Comparison of ENCODE assay signal across 24 cellular contexts in genomic region chr7:13476881-13477444, GRCh38.
DNase-seq lines count a peak whose midpoint lies in the region; ATAC-seq, FAIRE-seq and TF ChIP-seq lines count a peak whose summit lies in the region.
"Had no signal": no experiment of that assay in that cellular context is flagged by ENCODE, and none has a peak within 500 bp of the region (broad histone marks: within the 10 kb centered on the region; RNA-seq: fewer than 3 reads in every experiment).

No MANE protein-coding gene starts in this region.

- no peak overlapping the region for H3K14ac ChIP-seq in H1 (ENCODE audit: insufficient read length)

- no peaks in the 10 kb centered on the region for H3K79me1 ChIP-seq in H1 (ENCODE audit: low read depth, low read length)

- WGBS in SK-N-SH (ENCODE audit: low lambda C conversion rate) = 37% methylated on average over 2 of the region's 2 CpGs
- 90% methylated on average over 2 of the region's 2 CpGs; no CpG with 5 or more reads in 1 of the 2 experiments for WGBS in H1 (ENCODE audit: extremely low coverage in 1 of 2, insufficient coverage in 1 of 2, insufficient read length in 1 of 2, insufficient replicate concordance in 2 of 2, low coverage in 1 of 2, low lambda C conversion rate in 2 of 2, missing lambda C conversion rate in 1 of 2), 2 experiments

- H3K27me3 ChIP-seq in SK-N-SH (ENCODE audit: insufficient read depth) (no peaks in the 10 kb centered on the region), OCI-LY3 (ENCODE audit: low read depth, low read length) (no peaks in the 10 kb centered on the region), H1 (replicated peaks in 1 of 4; ENCODE audit: control insufficient read depth in 3 of 4, extremely low read depth in 1 of 4, insufficient read depth in 3 of 4, low read length in 3 of 4) (no peaks in the 10 kb centered on the region)
- no peaks in the 10 kb centered on the region for H3K27me3 ChIP-seq in CD8-positive, alpha-beta T cell (ENCODE audit: insufficient read depth, low read length)
- H3K27me3 ChIP-seq: MG63, pancreas, testis had no signal

- H3K9ac ChIP-seq in SK-N-SH (no peak overlapping the region), OCI-LY3 (ENCODE audit: low read length) (no peak overlapping the region), H1 (replicated peaks in 1 of 4; ENCODE audit: extremely low read depth in 1 of 4, low read depth in 3 of 4, low read length in 3 of 4) (no peak overlapping the region)

- no peak overlapping the region for H2BK12ac ChIP-seq in H1 (ENCODE audit: low read depth, low read length)

- H3K18ac ChIP-seq in H1 (ENCODE audit: extremely low read depth, low read length) = no peak overlapping the region

- ATAC-seq in SK-N-SH treated with all-trans-retinoic acid at 6 μM for 48 hours (no peak), HG02852 (IDR thresholded peaks at IDR 0.05; ENCODE audit: unreplicated experiment) (no peak)
- no peak for ATAC-seq in CD8-positive, alpha-beta T cell
- ATAC-seq: effector memory CD8-positive, alpha-beta T cell; pancreas; sciatic nerve; stimulated activated effector memory CD8-positive, alpha-beta T cell treated with anti-CD3 and anti-CD28 coated beads, Interleukin-12 subunit alpha, Interleukin-12 subunit beta, amount 100 ng/mL, for 72 hours had no signal

- no peak for TF ChIP-seq POLR2A in H1 (IDR thresholded peaks at IDR 0.05; ENCODE audit: control extremely low read depth in 1 of 2, low read depth in 2 of 2, low read length in 2 of 2)

- H2BK15ac ChIP-seq in H1 (ENCODE audit: low read length) = no peak overlapping the region

- no peaks in the 10 kb centered on the region for H3K36me3 Mint-ChIP-seq in CD8-positive, alpha-beta T cell
- H3K36me3 Mint-ChIP-seq: naive B cell; stimulated activated effector memory CD8-positive, alpha-beta T cell treated with anti-CD3 and anti-CD28 coated beads, Interleukin-12 subunit alpha, Interleukin-12 subunit beta, amount 100 ng/mL, for 72 hours had no signal

- H3K27ac ChIP-seq in SK-N-SH (ENCODE audit: low read depth in 2 of 2, low read length in 1 of 2) (no peak overlapping the region), OCI-LY3 (ENCODE audit: low read length) (no peak overlapping the region), H1 (ENCODE audit: low read depth, low read length) (no peak overlapping the region)
- no peak overlapping the region for H3K27ac ChIP-seq in CD8-positive, alpha-beta T cell (ENCODE audit: low read depth, low read length)
- H3K27ac ChIP-seq: pancreas, RWPE1, testis had no signal

- no peak overlapping the region for H4K8ac ChIP-seq in H1 (ENCODE audit: extremely low read depth, insufficient read depth, low read length)

- H2AFZ ChIP-seq in SK-N-SH (ENCODE audit: low read depth) (no peak overlapping the region), OCI-LY3 (ENCODE audit: low read depth, low read length) (no peak overlapping the region), H1 (ENCODE audit: low read length) (no peak overlapping the region)

- POLR2A ChIA-PET in SK-N-SH (lab: Yijun Ruan, JAX) (no interaction called here), H1 (lab: Charles Lee; ENCODE audit: partially characterized antibody) (no interaction called here)
- POLR2A ChIA-PET in CD8-positive, alpha-beta T cell (lab: Charles Lee) = no interaction called here

- no peaks in the 10 kb centered on the region for H3F3A ChIP-seq in SK-N-SH (replicated peaks; ENCODE audit: insufficient read depth)

- TF ChIP-seq RAD21 in SK-N-SH (IDR thresholded peaks at IDR 0.05; ENCODE audit: low read length) (peak; percentile 36), H1 (IDR thresholded peaks at IDR 0.05 in 1 of 2, conservative IDR thresholded peaks at IDR 0.05 in 1 of 2; ENCODE audit: low read depth in 2 of 2, low read length in 2 of 2) (peak; percentile 52 to 54)

- H2BK20ac ChIP-seq in H1 (ENCODE audit: low read length) = no peak overlapping the region

- H3K9me3 ChIP-seq in SK-N-SH (no peaks in the 10 kb centered on the region), OCI-LY3 (ENCODE audit: insufficient read depth, low read length) (no peaks in the 10 kb centered on the region), H1 (ENCODE audit: insufficient read depth in 2 of 2, low read depth in 1 of 2, low read length in 1 of 2) (no peaks in the 10 kb centered on the region)
- H3K9me3 ChIP-seq in CD8-positive, alpha-beta T cell (ENCODE audit: low read length) = no peaks in the 10 kb centered on the region
- H3K9me3 ChIP-seq: MG63, pancreas, testis had no signal

- TF ChIP-seq EP300 in SK-N-SH (IDR thresholded peaks at IDR 0.05; ENCODE audit: borderline replicate concordance in 1 of 2, low read depth in 1 of 2, low read length in 1 of 2) (no peak), H1 (IDR thresholded peaks at IDR 0.05; ENCODE audit: borderline replicate concordance in 1 of 2, low read depth in 2 of 2, low read length in 2 of 2) (no peak)

- H3K23ac ChIP-seq in H1 (ENCODE audit: insufficient read length) = no peak overlapping the region

- H3K36me3 ChIP-seq in SK-N-SH (replicated peaks in 1 of 2; ENCODE audit: control insufficient read depth in 1 of 2, insufficient read depth in 2 of 2, low read length in 1 of 2) = no peaks in the 10 kb centered on the region
- no peaks in the 10 kb centered on the region for H3K36me3 ChIP-seq in OCI-LY3 (replicated peaks; ENCODE audit: low read depth, low read length)
- no peaks in the 10 kb centered on the region for H3K36me3 ChIP-seq in H1 (ENCODE audit: control insufficient read depth in 2 of 4, insufficient read depth in 4 of 4, low read length in 3 of 4)
- H3K36me3 ChIP-seq in CD8-positive, alpha-beta T cell (ENCODE audit: insufficient read depth, low read length) = no peaks in the 10 kb centered on the region
- H3K36me3 ChIP-seq: MG63, pancreas had no signal

- no peaks in the 10 kb centered on the region for H3K4me1 ChIP-seq in SK-N-SH (ENCODE audit: control insufficient read depth in 1 of 2, insufficient read depth in 2 of 2, low read depth in 1 of 2, low read length in 1 of 2)
- H3K4me1 ChIP-seq in OCI-LY3 (ENCODE audit: low read length) = no peaks in the 10 kb centered on the region
- no peaks in the 10 kb centered on the region for H3K4me1 ChIP-seq in H1 (replicated peaks in 1 of 4; ENCODE audit: control insufficient read depth in 3 of 4, insufficient read depth in 4 of 4, low read length in 3 of 4)
- no peaks in the 10 kb centered on the region for H3K4me1 ChIP-seq in CD8-positive, alpha-beta T cell (ENCODE audit: insufficient read depth, low read length)
- H3K4me1 ChIP-seq: pancreas, testis had no signal

- no peaks in the 10 kb centered on the region for H3K9me2 ChIP-seq in SK-N-SH

- H3K23me2 ChIP-seq in H1 (ENCODE audit: low read depth, low read length) = no peaks in the 10 kb centered on the region

- H3K56ac ChIP-seq in H1 (replicated peaks; ENCODE audit: insufficient read length, low read depth, low read length) = no peak overlapping the region

- TF ChIP-seq CTCF in SK-N-SH (IDR thresholded peaks at IDR 0.05) (peak; percentile 32), OCI-LY3 (IDR thresholded peaks at IDR 0.05; ENCODE audit: low read depth, low read length) (0 out of 2 replicates have a peak, but pooled peaks have one; percentile 9), H1 (IDR thresholded peaks at IDR 0.05; ENCODE audit: control extremely low read depth in 1 of 3, insufficient read depth in 1 of 3, low read depth in 1 of 3, low read length in 3 of 3) (peak in 2 of 3 experiments; percentile 16 to 25; a peak in 2 of 4 replicates)
- TF ChIP-seq CTCF in CD8-positive, alpha-beta T cell (IDR thresholded peaks at IDR 0.05) = no peak

- no peak overlapping the region for H4K5ac ChIP-seq in H1 (ENCODE audit: insufficient read length, low read depth, low read length)

- H3K4me1 Mint-ChIP-seq in CD8-positive, alpha-beta T cell (ENCODE audit: low read depth) = no peaks in the 10 kb centered on the region
- H3K4me1 Mint-ChIP-seq: naive B cell; stimulated activated effector memory CD8-positive, alpha-beta T cell treated with anti-CD3 and anti-CD28 coated beads, Interleukin-12 subunit alpha, Interleukin-12 subunit beta, amount 100 ng/mL, for 72 hours had no signal

- no peak overlapping the region for H2BK5ac ChIP-seq in H1 (ENCODE audit: low read depth, low read length)

- FAIRE-seq in H1 (lab: Jason Lieb, UNC) = no peak
- FAIRE-seq: kidney, pancreas had no signal

- H4K91ac ChIP-seq in H1 (replicated peaks; ENCODE audit: insufficient read length, low read length) = no peak overlapping the region

- H4K20me1 ChIP-seq in SK-N-SH (ENCODE audit: insufficient read depth) (no peaks in the 10 kb centered on the region), OCI-LY3 (ENCODE audit: insufficient read depth, low read length) (no peaks in the 10 kb centered on the region), H1 (replicated peaks in 1 of 2; ENCODE audit: control insufficient read depth in 1 of 2, insufficient read depth in 2 of 2, low read length in 2 of 2) (no peaks in the 10 kb centered on the region)

- H2BK120ac ChIP-seq in H1 (replicated peaks; ENCODE audit: low read depth, low read length) = no peak overlapping the region

- intact Hi-C loops in CD8-positive, alpha-beta T cell (cut with DNase I, micrococcal nuclease) = no loop called here

- H3K4me2 ChIP-seq in SK-N-SH (no peak overlapping the region), OCI-LY3 (ENCODE audit: low read length) (no peak overlapping the region), H1 (ENCODE audit: insufficient read depth in 1 of 2, low read depth in 2 of 2, low read length in 2 of 2) (no peak overlapping the region)

- no peak for DNase-seq in SK-N-SH
- DNase-seq in H1 (ENCODE audit: low read depth in 1 of 2, low spot score in 2 of 2) = no peak
- peak; percentile 3 for DNase-seq in renal cortical epithelial cell (ENCODE audit: low read depth)
- no peak for DNase-seq in CD8-positive, alpha-beta T cell
- no peak for DNase-seq in UCSD-AML1 (lab: John Stamatoyannopoulos, UW; ENCODE audit: unreplicated experiment)
- DNase-seq: activated CD4-positive, alpha-beta T cell treated with anti-CD3 and anti-CD28 coated beads, Interleukin-2, amount 50 U/mL, for 1 hour; activated naive CD4-positive, alpha-beta T cell; activated T-cell treated with anti-CD3 and anti-CD28 coated beads for 4 hours; amygdala; effector memory CD8-positive, alpha-beta T cell; hypothalamus; kidney; MG63; naive B cell; NCI-H1694 treated with DMSO at 0.1 percent for 48 hours; NCI-H2227 treated with DMSO at 0.1 percent for 48 hours; pancreas; testis had no signal

- no peak overlapping the region for H2AK5ac ChIP-seq in H1 (ENCODE audit: low read depth, low read length)

- H3K4me3 ChIP-seq in SK-N-SH (ENCODE audit: low read depth in 2 of 2, low read length in 1 of 2) (no peak overlapping the region), OCI-LY3 (ENCODE audit: low read length) (no peak overlapping the region), H1 (ENCODE audit: extremely low read depth in 1 of 4, insufficient read depth in 2 of 4, low read depth in 3 of 4, low read length in 4 of 4) (no peak overlapping the region)
- H3K4me3 ChIP-seq in CD8-positive, alpha-beta T cell (ENCODE audit: low read depth, low read length) = no peak overlapping the region
- H3K4me3 ChIP-seq: MG63, pancreas, testis had no signal

- H3K79me2 ChIP-seq in SK-N-SH (ENCODE audit: insufficient read depth) (no peaks in the 10 kb centered on the region), OCI-LY3 (ENCODE audit: low read length) (no peaks in the 10 kb centered on the region), H1 (ENCODE audit: control insufficient read depth in 1 of 2, insufficient read depth in 2 of 2, low read length in 2 of 2) (no peaks in the 10 kb centered on the region)

- no peak overlapping the region for H3K4me3 Mint-ChIP-seq in CD8-positive, alpha-beta T cell
- H3K4me3 Mint-ChIP-seq: effector memory CD8-positive, alpha-beta T cell; naive B cell; stimulated activated effector memory CD8-positive, alpha-beta T cell treated with anti-CD3 and anti-CD28 coated beads, Interleukin-12 subunit alpha, Interleukin-12 subunit beta, amount 100 ng/mL, for 72 hours had no signal

- H3K9me3 Mint-ChIP-seq in CD8-positive, alpha-beta T cell = peaks cover 2% of the 10 kb centered on the region
- H3K9me3 Mint-ChIP-seq: effector memory CD8-positive, alpha-beta T cell; stimulated activated effector memory CD8-positive, alpha-beta T cell treated with anti-CD3 and anti-CD28 coated beads, Interleukin-12 subunit alpha, Interleukin-12 subunit beta, amount 100 ng/mL, for 72 hours had no signal

- H3K27me3 Mint-ChIP-seq in CD8-positive, alpha-beta T cell (ENCODE audit: low read depth) = no peaks in the 10 kb centered on the region
- H3K27me3 Mint-ChIP-seq: effector memory CD8-positive, alpha-beta T cell; naive B cell had no signal

- H3K4ac ChIP-seq in H1 (replicated peaks; ENCODE audit: insufficient read length, low read depth, low read length) = no peak overlapping the region

- CTCF ChIA-PET in SK-N-SH (lab: Yijun Ruan, JAX) = interaction anchor here (0.6 to 2.8 kb wide), 10 partner anchors 8 to 1215 kb away, joined by 3 to 10 read pairs (median 4); no protein-coding TSS in a partner anchor
- CTCF ChIA-PET in H1 (lab: Charles Lee; ENCODE audit: partially characterized antibody) = interaction anchor here (0.7 to 3.2 kb wide), 5 partner anchors 48 to 1215 kb away, joined by 3 to 11 read pairs (median 4); no protein-coding TSS in a partner anchor
- CTCF ChIA-PET in CD8-positive, alpha-beta T cell (lab: Charles Lee) = interaction anchor here (1.9 kb wide), 1 partner anchor 12 kb away, joined by 6 read pairs; no protein-coding TSS in a partner anchor

- H3K27ac Mint-ChIP-seq in CD8-positive, alpha-beta T cell = no peak overlapping the region
- H3K27ac Mint-ChIP-seq: effector memory CD8-positive, alpha-beta T cell; naive B cell; stimulated activated effector memory CD8-positive, alpha-beta T cell treated with anti-CD3 and anti-CD28 coated beads, Interleukin-12 subunit alpha, Interleukin-12 subunit beta, amount 100 ng/mL, for 72 hours had no signal

Comparison
In these comparisons a context has a peak if more than half of its experiments do, and no peak if none do; other contexts are left out.
1. Of the 17 proteins assayed by ChIP-seq in both H1 and SK-N-SH: peak only in H1: none; only in SK-N-SH: none; in both: CTCF and RAD21; in neither: 15.